ENCODE assay signal across 8 cellular contexts in the genomic region with DNA sequence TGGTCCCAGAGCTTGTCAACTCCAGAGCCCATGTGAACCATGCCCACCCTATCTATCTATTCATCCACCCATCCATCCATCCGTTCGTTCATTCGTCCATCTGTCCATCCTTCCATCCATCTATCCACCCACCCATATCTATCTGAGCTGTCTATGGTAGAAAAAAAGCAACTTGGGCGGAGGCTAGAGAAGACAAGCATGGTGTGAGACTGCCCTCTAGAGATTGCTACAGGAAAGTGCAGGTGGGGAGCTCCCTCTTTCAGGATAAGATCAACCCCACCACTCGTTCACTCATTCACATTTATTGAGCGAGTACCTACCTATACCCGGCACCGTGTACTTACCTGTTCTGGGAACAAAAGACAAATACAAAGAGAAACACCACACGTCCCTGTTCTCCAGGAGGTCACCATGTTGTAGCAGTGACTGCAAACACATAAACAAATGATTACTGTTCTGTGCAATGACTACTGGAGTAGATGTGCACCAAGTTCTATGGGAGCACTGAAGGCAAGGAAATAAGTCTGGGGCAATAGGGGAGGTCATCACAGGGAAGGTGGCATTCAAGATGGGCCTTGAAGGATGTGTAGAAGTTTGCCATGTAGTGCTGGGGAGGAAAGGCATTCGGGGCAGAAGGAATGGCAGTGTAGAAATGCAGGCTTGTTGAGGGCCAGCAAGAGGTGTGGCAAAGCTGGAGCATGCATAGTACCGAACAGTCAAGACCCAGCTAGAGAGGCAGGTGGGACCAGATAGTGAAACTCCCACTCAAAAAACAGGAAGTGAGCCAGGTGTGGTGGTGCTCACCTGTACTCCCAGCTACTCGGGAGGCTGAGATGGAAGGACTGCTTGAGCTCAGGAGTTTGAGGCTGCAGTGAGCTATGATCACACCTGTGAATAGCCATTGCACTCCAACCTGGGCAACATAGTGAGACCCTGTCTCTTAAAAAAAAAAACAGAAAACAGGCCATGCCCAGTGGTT. TPM values are rescaled to one million over a fixed set of nuclear protein-coding genes. Genes with fewer than 3 reads are reported as not detected.
DNase-seq lines count a peak whose midpoint lies in the region; ATAC-seq and TF ChIP-seq lines count a peak whose summit lies in the region.

No MANE protein-coding gene starts in this region.

- H3K4me2 ChIP-seq in neural cell (ENCODE audit: low read length), result no peak overlapping the region

- no peak overlapping the region for H3K9ac ChIP-seq in neural cell (ENCODE audit: low read length)

- TF ChIP-seq RAD21 in neural cell (conservative IDR thresholded peaks at IDR 0.05), result peak; percentile 89

- no peaks in the 10 kb centered on the region for H4K20me1 ChIP-seq in neural cell (ENCODE audit: insufficient read depth)

- no peaks in the 10 kb centered on the region for H3K27me3 ChIP-seq in Panc1 (ENCODE audit: control insufficient read depth, insufficient read depth, low read length)
- H3K27me3 ChIP-seq in neural cell (ENCODE audit: insufficient read depth, low read depth, low read length), result no peaks in the 10 kb centered on the region

- TF ChIP-seq CTCF in Panc1 (IDR thresholded peaks at IDR 0.05) (peak; percentile 99), fibroblast of pulmonary artery (IDR thresholded peaks at IDR 0.05; ENCODE audit: low read length, missing control alignments) (peak; percentile 99), neural cell (IDR thresholded peaks at IDR 0.05; ENCODE audit: poor library complexity, severe bottlenecking) (peak; percentile 90)

- BruUV-seq in Panc1 (replicated peaks; lab: Mats Ljungman, UMichigan), result no TSS peak

- no peaks in the 10 kb centered on the region for H3K36me3 ChIP-seq in Panc1 (ENCODE audit: control insufficient read depth, insufficient read depth, low read length)
- H3K36me3 ChIP-seq in neural cell (ENCODE audit: insufficient read depth, low read length), result no peaks in the 10 kb centered on the region

- intact Hi-C loops in Panc1 (cut with micrococcal nuclease; ENCODE audit: unreplicated experiment), result loop anchor here (1.0 to 2.0 kb wide), 4 partner anchors 65 to 200 kb away; no protein-coding TSS in a partner anchor

- ATAC-seq in Panc1, result peak; percentile 90
- ATAC-seq in HG03565 (IDR thresholded peaks at IDR 0.05; ENCODE audit: unreplicated experiment), result no peak

- H3K9me3 ChIP-seq in Panc1 (ENCODE audit: control insufficient read depth, insufficient read depth, low read depth, low read length) (no peaks in the 10 kb centered on the region), neural cell (ENCODE audit: low read length) (no peaks in the 10 kb centered on the region)

- H3K79me2 ChIP-seq in neural cell (replicated peaks; ENCODE audit: insufficient read depth, low read length), result no peaks in the 10 kb centered on the region

- H2AFZ ChIP-seq in neural cell (ENCODE audit: low read depth, low read length), result no peak overlapping the region

- in situ Hi-C loops in Panc1 (cut with HindIII; ENCODE audit: low pct_unique_long_range_greater_than_20kb, low sequenced_read_pairs), result no loop called here

- TF ChIP-seq EP300 in neural cell (conservative IDR thresholded peaks at IDR 0.05; ENCODE audit: poor library complexity, severe bottlenecking), result no peak

- H3K4me3 ChIP-seq in Panc1 (ENCODE audit: low read depth in 2 of 2, low read length in 2 of 2), result no peak overlapping the region
- H3K4me3 ChIP-seq in fibroblast of pulmonary artery (replicated peaks; ENCODE audit: low read depth, low read length), result no peak overlapping the region
- H3K4me3 ChIP-seq in neural cell (ENCODE audit: low read length), result no peak overlapping the region

- no peaks in the 10 kb centered on the region for H3K4me1 ChIP-seq in Panc1 (ENCODE audit: control insufficient read depth, insufficient read depth, low read length)

- POLR2A ChIA-PET in Panc1 (lab: Charles Lee), result interaction anchor here (0.5 to 1.0 kb wide), 7 partner anchors 10 to 167 kb away, joined by 3 to 14 read pairs (median 4); no protein-coding TSS in a partner anchor

- DNase-seq in ELF-1 (ENCODE audit: low read depth, low spot score), result peak; percentile 71
- peak; percentile 65 for DNase-seq in M059J (ENCODE audit: low read depth)
- peak; percentile 73 for DNase-seq in Panc1 (ENCODE audit: low read depth, low spot score)
- peak; percentile 40 for DNase-seq in activated T-cell treated with anti-CD3 and anti-CD28 coated beads, Interleukin-2, amount 50 U/mL, for 1 hour
- peak; percentile 83 for DNase-seq in fibroblast of pulmonary artery (ENCODE audit: low read depth)
- DNase-seq in ureter (ENCODE audit: low spot score), result peak; percentile 59

- H3K9me2 ChIP-seq in neural cell (ENCODE audit: insufficient read depth, low read length), result no peaks in the 10 kb centered on the region

- H3K27ac ChIP-seq in Panc1 (ENCODE audit: low read length), result no peak overlapping the region
- no peak overlapping the region for H3K27ac ChIP-seq in neural cell (ENCODE audit: low read length)

- CTCF ChIA-PET in Panc1 (lab: Charles Lee), result interaction anchor here (0.5 to 4.6 kb wide), 53 partner anchors 9 to 868 kb away, joined by 3 to 111 read pairs (median 5); a partner anchor contains a TSS

- no peaks in the 10 kb centered on the region for H3F3A ChIP-seq in neural cell (ENCODE audit: insufficient read depth, low read length, poor library complexity, severe bottlenecking)

TF ChIP-seq in neural cell, 6 proteins besides CTCF, POLR2A, EP300 and RAD21:
- TF ChIP-seq SMC3 (conservative IDR thresholded peaks at IDR 0.05; ENCODE audit: poor library complexity), result peak; percentile 87
- no peak for TF ChIP-seq TAF1 (IDR thresholded peaks at IDR 0.05; ENCODE audit: low read depth)
- TF ChIP-seq POLR2AphosphoS5 (IDR thresholded peaks at IDR 0.05), result no peak
- TF ChIP-seq, protein P1, sequence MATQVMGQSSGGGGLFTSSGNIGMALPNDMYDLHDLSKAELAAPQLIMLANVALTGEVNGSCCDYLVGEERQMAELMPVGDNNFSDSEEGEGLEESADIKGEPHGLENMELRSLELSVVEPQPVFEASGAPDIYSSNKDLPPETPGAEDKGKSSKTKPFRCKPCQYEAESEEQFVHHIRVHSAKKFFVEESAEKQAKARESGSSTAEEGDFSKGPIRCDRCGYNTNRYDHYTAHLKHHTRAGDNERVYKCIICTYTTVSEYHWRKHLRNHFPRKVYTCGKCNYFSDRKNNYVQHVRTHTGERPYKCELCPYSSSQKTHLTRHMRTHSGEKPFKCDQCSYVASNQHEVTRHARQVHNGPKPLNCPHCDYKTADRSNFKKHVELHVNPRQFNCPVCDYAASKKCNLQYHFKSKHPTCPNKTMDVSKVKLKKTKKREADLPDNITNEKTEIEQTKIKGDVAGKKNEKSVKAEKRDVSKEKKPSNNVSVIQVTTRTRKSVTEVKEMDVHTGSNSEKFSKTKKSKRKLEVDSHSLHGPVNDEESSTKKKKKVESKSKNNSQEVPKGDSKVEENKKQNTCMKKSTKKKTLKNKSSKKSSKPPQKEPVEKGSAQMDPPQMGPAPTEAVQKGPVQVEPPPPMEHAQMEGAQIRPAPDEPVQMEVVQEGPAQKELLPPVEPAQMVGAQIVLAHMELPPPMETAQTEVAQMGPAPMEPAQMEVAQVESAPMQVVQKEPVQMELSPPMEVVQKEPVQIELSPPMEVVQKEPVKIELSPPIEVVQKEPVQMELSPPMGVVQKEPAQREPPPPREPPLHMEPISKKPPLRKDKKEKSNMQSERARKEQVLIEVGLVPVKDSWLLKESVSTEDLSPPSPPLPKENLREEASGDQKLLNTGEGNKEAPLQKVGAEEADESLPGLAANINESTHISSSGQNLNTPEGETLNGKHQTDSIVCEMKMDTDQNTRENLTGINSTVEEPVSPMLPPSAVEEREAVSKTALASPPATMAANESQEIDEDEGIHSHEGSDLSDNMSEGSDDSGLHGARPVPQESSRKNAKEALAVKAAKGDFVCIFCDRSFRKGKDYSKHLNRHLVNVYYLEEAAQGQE (IDR thresholded peaks at IDR 0.05; ENCODE audit: borderline replicate concordance), result no peak
- no peak for TF ChIP-seq MXI1 (conservative IDR thresholded peaks at IDR 0.05; ENCODE audit: poor library complexity, severe bottlenecking)
- TF ChIP-seq EZH2 (IDR thresholded peaks at IDR 0.05; ENCODE audit: borderline replicate concordance, insufficient read depth, low read length, poor library complexity, severe bottlenecking), result no peak

RNA-seq across cellular contexts. Expression of a gene that starts 13.4 kb away (rescaled TPM):
- total RNA-seq in M059J (2014; rRNA removed; shearing (Covaris generic)), result 135 and 313 TPM in 2 replicates
- 296 TPM for total RNA-seq in Panc1 (2021; ENCODE audit: unreplicated experiment)
- polyA plus RNA-seq in Panc1 (2012; ENCODE audit: insufficient read length), result 413 TPM
- 286 and 331 TPM in 2 replicates for polyA plus RNA-seq in neural cell
- 55.8 and 57.1 TPM in 2 replicates for polyA minus RNA-seq in neural cell
- 109 TPM for total RNA-seq in ureter

RNA-seq across cellular contexts. Expression of a gene that starts 29.0 kb away (rescaled TPM):
- 61.8 and 89.1 TPM in 2 replicates for total RNA-seq in M059J (2014; rRNA removed; shearing (Covaris generic))
- total RNA-seq in Panc1 (2021; ENCODE audit: unreplicated experiment), result 223 TPM
- polyA plus RNA-seq in Panc1 (2012; ENCODE audit: insufficient read length), result 149 TPM
- 53.3 and 70.3 TPM in 2 replicates for polyA plus RNA-seq in neural cell
- 53.1 and 62.4 TPM in 2 replicates for polyA minus RNA-seq in neural cell
- total RNA-seq in ureter, result 81.9 TPM

RNA-seq across cellular contexts. Expression of a gene that starts 48.4 kb away (rescaled TPM):
- total RNA-seq in M059J (2014; rRNA removed; shearing (Covaris generic)), result 48.9 and 65.2 TPM in 2 replicates
- 282 TPM for total RNA-seq in Panc1 (2021; ENCODE audit: unreplicated experiment)
- 227 TPM for polyA plus RNA-seq in Panc1 (2012; ENCODE audit: insufficient read length)
- polyA plus RNA-seq in neural cell, result 4.5 and 16.1 TPM in 2 replicates
- polyA minus RNA-seq in neural cell, result 7.1 and 7.8 TPM in 2 replicates
- total RNA-seq in ureter, result 221 TPM
